2 cellular contexts compared by ENCODE assay signal in genomic region chr12:109098142-109098652, GRCh38.
TF ChIP-seq lines count a peak whose summit lies in the region.

No MANE protein-coding gene starts in this region.

TF ChIP-seq in A549, 52 proteins besides CTCF, POLR2A, EP300 and RAD21:
- TF ChIP-seq ZC3H11A (IDR thresholded peaks at IDR 0.05) (no peak), PHF8 (IDR thresholded peaks at IDR 0.05; ENCODE audit: borderline replicate concordance, low read depth) (peak; percentile 73; the same call in 1 of the 2 replicates), GATA3 (IDR thresholded peaks at IDR 0.05; ENCODE audit: borderline replicate concordance) (peak; percentile 27; the same call in 1 of the 2 replicates), JUN (IDR thresholded peaks at IDR 0.05) (peak in 1 of 2 experiments; percentile 47; a peak in 2 of 5 replicates), MAX (IDR thresholded peaks at IDR 0.05) (peak; percentile 67; the same call in 1 of the 2 replicates)

TF ChIP-seq in SK-N-SH, 30 proteins besides CTCF, POLR2A, EP300 and RAD21:
- TF ChIP-seq USF1 (IDR thresholded peaks at IDR 0.05; ENCODE audit: borderline replicate concordance, low read depth): no peak; the same call in 1 of the 2 replicates
- TF ChIP-seq TCF12 (IDR thresholded peaks at IDR 0.05): no peak
- TF ChIP-seq MAX (IDR thresholded peaks at IDR 0.05; ENCODE audit: low read depth): 0 out of 2 replicates have a peak, but pooled peaks have one; percentile 83
- peak; percentile 67 for TF ChIP-seq NFIC (IDR thresholded peaks at IDR 0.05; ENCODE audit: borderline replicate concordance)
- TF ChIP-seq FOXJ3 (CRISPR knock-in tag; IDR thresholded peaks at IDR 0.05): 0 out of 2 replicates have a peak, but pooled peaks have one; percentile 40
- TF ChIP-seq SIN3A (IDR thresholded peaks at IDR 0.05; ENCODE audit: borderline replicate concordance, low read depth, low read length): 0 out of 2 replicates have a peak, but pooled peaks have one; percentile 34
- TF ChIP-seq IRF3 (IDR thresholded peaks at IDR 0.05; ENCODE audit: low read depth, low read length): no peak
- peak; percentile 17; the same call in 1 of the 2 replicates for TF ChIP-seq GABPA (IDR thresholded peaks at IDR 0.05; ENCODE audit: low read depth)
